In genomic region chr1:10601342-10602060, GRCh38 we compare ENCODE assay signal across 15 cellular contexts.
DNase-seq lines count a peak whose midpoint lies in the region; ATAC-seq and TF ChIP-seq lines count a peak whose summit lies in the region.
"Had no signal": no experiment of that assay in that cellular context is flagged by ENCODE, and none has a peak within 500 bp of the region (broad histone marks: within the 10 kb centered on the region; RNA-seq: fewer than 3 reads in every experiment).

No MANE protein-coding gene starts in this region.

- no peak overlapping the region; the same call in 1 of the 2 replicates for H3K9ac ChIP-seq in BLaER1

- peaks cover 12% of the 10 kb centered on the region; the same call in 1 of the 2 replicates for H4K20me1 ChIP-seq in BLaER1

- peaks cover 60% of the 10 kb centered on the region for H3K4me1 ChIP-seq in BLaER1

- H3K27ac Mint-ChIP-seq in WTC11 (peak overlapping the region; percentile 29; the same call in 1 of the 2 replicates), nephron (peak overlapping the region in 2 of 3 experiments; percentile 70 to 83)
- H3K27ac Mint-ChIP-seq in activated naive CD4-positive, alpha-beta T cell treated with anti-CD3 and anti-CD28 coated beads, Interleukin-2, amount 10 ng/mL, durations not matched to agents 7 days and 5 days: no peak overlapping the region

- H3K36me3 Mint-ChIP-seq in WTC11 (no peaks in the 10 kb centered on the region), nephron (ENCODE audit: low read depth) (peaks cover 19% of the 10 kb centered on the region)
- H3K36me3 Mint-ChIP-seq in activated naive CD4-positive, alpha-beta T cell treated with anti-CD3 and anti-CD28 coated beads, Interleukin-2, amount 10 ng/mL, durations not matched to agents 7 days and 5 days: peaks cover 3% of the 10 kb centered on the region

- peak overlapping the region; percentile 36; the same call in 1 of the 2 replicates for H3K4me2 ChIP-seq in BLaER1

- ATAC-seq in WTC11: no peak
- ATAC-seq in SK-N-SH treated with all-trans-retinoic acid at 6 μM for 48 hours: no peak

- peaks cover 27% of the 10 kb centered on the region for H3K36me3 ChIP-seq in BLaER1

- H3K4me3 Mint-ChIP-seq in WTC11 (no peak overlapping the region), nephron (no peak overlapping the region)
- H3K4me3 Mint-ChIP-seq in activated naive CD4-positive, alpha-beta T cell treated with anti-CD3 and anti-CD28 coated beads, Interleukin-2, amount 10 ng/mL, durations not matched to agents 7 days and 5 days: no peak overlapping the region

- no peaks in the 10 kb centered on the region for H3K27me3 ChIP-seq in BLaER1

- H3K9me3 ChIP-seq in BLaER1: no peaks in the 10 kb centered on the region

- H3K27me3 Mint-ChIP-seq in WTC11 (ENCODE audit: low read depth) (no peaks in the 10 kb centered on the region), nephron (ENCODE audit: low read depth) (no peaks in the 10 kb centered on the region)
- no peaks in the 10 kb centered on the region for H3K27me3 Mint-ChIP-seq in activated naive CD4-positive, alpha-beta T cell treated with anti-CD3 and anti-CD28 coated beads, Interleukin-2, amount 10 ng/mL, durations not matched to agents 7 days and 5 days

- CTCF ChIA-PET in WTC11 (lab: Charles Lee): interaction anchor here (0.6 to 1.0 kb wide), 4 partner anchors 24 to 296 kb away, joined by 3 to 4 read pairs (median 4); no protein-coding TSS in a partner anchor
- CTCF ChIA-PET in activated naive CD4-positive, alpha-beta T cell treated with anti-CD3 and anti-CD28 coated beads, Interleukin-2, amount 10 ng/mL, durations not matched to agents 7 days and 5 days (lab: Charles Lee): no interaction called here

- TF ChIP-seq CTCF in WTC11 (IDR thresholded peaks at IDR 0.05) (no peak), nephron (IDR thresholded peaks at IDR 0.05; ENCODE audit: unreplicated experiment in 3 of 3) (no peak)

- POLR2A ChIA-PET in WTC11 (lab: Charles Lee): no interaction called here

- no peak overlapping the region for H3K27ac ChIP-seq in BLaER1

- DNase-seq in NCI-H524 treated with DMSO at 0.1 percent for 48 hours (lab: John Stamatoyannopoulos, UW) (peak; percentile 24), WTC11 (ENCODE audit: low spot score) (no peak), DMS79 treated with DMSO at 0.1 percent for 48 hours (lab: John Stamatoyannopoulos, UW) (no peak), NCI-H345 treated with DMSO at 0.1 percent for 48 hours (lab: John Stamatoyannopoulos, UW; ENCODE audit: unreplicated experiment) (no peak)
- DNase-seq in activated naive CD4-positive, alpha-beta T cell treated with anti-CD3 and anti-CD28 coated beads, Interleukin-2, amount 10 ng/mL, durations not matched to agents 7 days and 5 days: no peak
- DNase-seq: C1 segment of cervical spinal cord, Karpas-422, NCI-H1417 treated with DMSO at 0.1 percent for 48 hours, NCI-H2029 treated with DMSO at 0.1 percent for 48 hours, NCI-H2171 treated with DMSO at 0.1 percent for 48 hours, NCI-H510A, SIG-M5 had no signal

- H3K4me1 Mint-ChIP-seq in WTC11: peaks cover 41% of the 10 kb centered on the region
- peaks cover 47% of the 10 kb centered on the region for H3K4me1 Mint-ChIP-seq in nephron
- H3K4me1 Mint-ChIP-seq in activated naive CD4-positive, alpha-beta T cell treated with anti-CD3 and anti-CD28 coated beads, Interleukin-2, amount 10 ng/mL, durations not matched to agents 7 days and 5 days: no peaks in the 10 kb centered on the region

- H3K9me3 Mint-ChIP-seq in WTC11 (no peaks in the 10 kb centered on the region), nephron (no peaks in the 10 kb centered on the region)
- H3K9me3 Mint-ChIP-seq in activated naive CD4-positive, alpha-beta T cell treated with anti-CD3 and anti-CD28 coated beads, Interleukin-2, amount 10 ng/mL, durations not matched to agents 7 days and 5 days: no peaks in the 10 kb centered on the region

- H3K4me3 ChIP-seq in BLaER1: no peak overlapping the region

TF ChIP-seq in WTC11, 78 proteins besides CTCF, POLR2A, EP300 and RAD21 (continues in another document):
- TF ChIP-seq FOXP1 (CRISPR knock-in tag; IDR thresholded peaks at IDR 0.05; ENCODE audit: borderline replicate concordance) (no peak), ARID4B (CRISPR knock-in tag; IDR thresholded peaks at IDR 0.05; ENCODE audit: borderline replicate concordance) (no peak), RORB (CRISPR knock-in tag; IDR thresholded peaks at IDR 0.05) (no peak), IRF1 (CRISPR knock-in tag; IDR thresholded peaks at IDR 0.05) (no peak)

TF ChIP-seq in SK-N-SH treated with all-trans-retinoic acid at 6 μM for 48 hours, 23 proteins besides CTCF, POLR2A, EP300 and RAD21:
- TF ChIP-seq BACH2 (CRISPR knock-in tag; IDR thresholded peaks at IDR 0.05; ENCODE audit: borderline replicate concordance): no peak
- TF ChIP-seq CREB5 (CRISPR knock-in tag; IDR thresholded peaks at IDR 0.05; ENCODE audit: low read depth): no peak
- TF ChIP-seq ZC3H10 (CRISPR knock-in tag; IDR thresholded peaks at IDR 0.05): no peak
- no peak for TF ChIP-seq ISL1 (CRISPR knock-in tag; IDR thresholded peaks at IDR 0.05)
- TF ChIP-seq ZFP3 (CRISPR knock-in tag; IDR thresholded peaks at IDR 0.05): no peak
- TF ChIP-seq ESRRG (CRISPR knock-in tag; IDR thresholded peaks at IDR 0.05): no peak
- TF ChIP-seq TSHZ2 (CRISPR knock-in tag; IDR thresholded peaks at IDR 0.05): no peak
- no peak for TF ChIP-seq POU6F1 (CRISPR knock-in tag; IDR thresholded peaks at IDR 0.05; ENCODE audit: borderline replicate concordance, low read depth)
